8 cellular contexts compared by ENCODE assay signal in the genomic region with DNA sequence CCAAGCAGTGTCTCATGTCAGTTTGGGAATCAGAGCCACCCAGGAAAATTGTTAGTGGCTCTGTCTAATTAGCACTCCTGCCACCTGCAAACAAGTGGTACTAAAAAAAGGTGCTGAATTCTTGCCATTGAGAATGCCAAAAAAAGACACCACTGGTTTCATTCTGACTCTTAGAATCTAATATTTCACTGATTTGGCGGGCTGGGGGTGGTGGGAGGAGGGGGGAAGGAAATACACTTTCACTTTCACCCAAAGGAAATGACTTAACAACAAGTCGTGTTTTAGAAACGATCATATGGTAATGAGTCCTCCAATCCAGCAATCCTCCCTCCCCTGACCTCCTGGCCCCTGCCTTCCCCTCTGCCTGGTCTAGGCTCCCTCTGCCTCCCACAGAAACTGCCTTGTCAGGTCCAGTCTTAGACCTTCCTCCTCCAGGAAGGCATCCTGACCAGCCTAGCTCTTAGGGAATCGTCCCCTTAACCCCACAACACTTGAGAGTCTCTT. TPM values are rescaled to one million over a fixed set of nuclear protein-coding genes. Genes with fewer than 3 reads are reported as not detected.
DNase-seq lines count a peak whose midpoint lies in the region; ATAC-seq and TF ChIP-seq lines count a peak whose summit lies in the region.

No MANE protein-coding gene starts in this region.

- peaks cover 31% of the 10 kb centered on the region for H3K4me1 Mint-ChIP-seq in activated CD8-positive, alpha-beta T cell treated with anti-CD3 and anti-CD28 coated beads, Interleukin-2, amount 10 ng/mL, durations not matched to agents 7 days and 5 days (ENCODE audit: low read depth)
- peaks cover 9 to 10% of the 10 kb centered on the region in 2 experiments for H3K4me1 Mint-ChIP-seq in H9

- peaks cover 32% of the 10 kb centered on the region for H3K27me3 Mint-ChIP-seq in activated CD8-positive, alpha-beta T cell treated with anti-CD3 and anti-CD28 coated beads, Interleukin-2, amount 10 ng/mL, durations not matched to agents 7 days and 5 days (ENCODE audit: low read depth)
- peaks cover 53% of the 10 kb centered on the region for H3K27me3 Mint-ChIP-seq in H9 (ENCODE audit: low read depth)

- no peak overlapping the region for H2BK5ac ChIP-seq in mesenchymal stem cell (ENCODE audit: low read depth, low read length, poor library complexity, severe bottlenecking)
- H2BK5ac ChIP-seq in H9 (ENCODE audit: insufficient read length, low read length): no peak overlapping the region

- H2BK15ac ChIP-seq in mesenchymal stem cell (ENCODE audit: low read depth, poor library complexity, severe bottlenecking): no peak overlapping the region
- H2BK15ac ChIP-seq in H9 (ENCODE audit: low read depth, low read length): no peak overlapping the region

- H2AFZ ChIP-seq in mesenchymal stem cell (ENCODE audit: low read depth, low read length): no peak overlapping the region
- no peak overlapping the region for H2AFZ ChIP-seq in H9 (ENCODE audit: low read length)

- no peak overlapping the region for H4K5ac ChIP-seq in H9 (ENCODE audit: insufficient read length, low read depth, low read length)

- H3K79me1 ChIP-seq in mesenchymal stem cell (replicated peaks; ENCODE audit: low read length, poor library complexity, severe bottlenecking): no peaks in the 10 kb centered on the region
- no peaks in the 10 kb centered on the region for H3K79me1 ChIP-seq in H9 (ENCODE audit: insufficient read depth, low read depth, low read length, poor library complexity, severe bottlenecking)

- 33% methylated on average over 3 of the region's 4 CpGs for WGBS in mesenchymal stem cell
- WGBS in H9 (ENCODE audit: extremely low coverage, insufficient read length, low lambda C conversion rate): no CpG with 5 or more reads among the region's 4 CpGs

- H3K4ac ChIP-seq in mesenchymal stem cell (ENCODE audit: low read depth in 1 of 2, low read length in 2 of 2) (no peak overlapping the region), H9 (ENCODE audit: low read depth, low read length) (no peak overlapping the region)

- H2AK5ac ChIP-seq in mesenchymal stem cell (ENCODE audit: low read length, severe bottlenecking) (peak overlapping the region; percentile 1), H9 (ENCODE audit: insufficient read length, low read length) (no peak overlapping the region)

- no peak overlapping the region for H2BK20ac ChIP-seq in H9 (ENCODE audit: low read depth, low read length, poor library complexity, severe bottlenecking)

- peak overlapping the region; percentile 76 for H3K4me2 ChIP-seq in BLaER1
- H3K4me2 ChIP-seq in mesenchymal stem cell (ENCODE audit: low read length, poor library complexity, severe bottlenecking): peak overlapping the region; percentile 40
- H3K4me2 ChIP-seq in H9 (ENCODE audit: insufficient read depth, insufficient read length, low read length): no peak overlapping the region

- H4K91ac ChIP-seq in mesenchymal stem cell (ENCODE audit: low read length) (no peak overlapping the region), H9 (ENCODE audit: insufficient read length, low read depth, low read length) (no peak overlapping the region)

- peak overlapping the region; percentile 56 for H3K4me3 Mint-ChIP-seq in activated CD8-positive, alpha-beta T cell treated with anti-CD3 and anti-CD28 coated beads, Interleukin-2, amount 10 ng/mL, durations not matched to agents 7 days and 5 days
- no peak overlapping the region for H3K4me3 Mint-ChIP-seq in H9

- no peak overlapping the region for H3T11ph ChIP-seq in H9 (ENCODE audit: low read length)

- no peaks in the 10 kb centered on the region for H3K36me3 ChIP-seq in BLaER1
- no peaks in the 10 kb centered on the region for H3K36me3 ChIP-seq in mesenchymal stem cell (ENCODE audit: control insufficient read depth in 1 of 2, insufficient read depth in 2 of 2, low read depth in 1 of 2, low read length in 2 of 2)
- no peaks in the 10 kb centered on the region for H3K36me3 ChIP-seq in WERI-Rb-1

- H3K79me2 ChIP-seq in H9 (ENCODE audit: insufficient read depth, low read length): no peaks in the 10 kb centered on the region

- H3K9me3 ChIP-seq in BLaER1: no peaks in the 10 kb centered on the region
- no peaks in the 10 kb centered on the region for H3K9me3 ChIP-seq in mesenchymal stem cell (ENCODE audit: control insufficient read depth, low read length)
- H3K9me3 ChIP-seq in H9 (ENCODE audit: control insufficient read depth, low read depth, low read length): no peaks in the 10 kb centered on the region
- H3K9me3 ChIP-seq in WERI-Rb-1 (ENCODE audit: severe bottlenecking): peaks cover 3% of the 10 kb centered on the region

- POLR2A ChIA-PET in activated CD8-positive, alpha-beta T cell treated with anti-CD3 and anti-CD28 coated beads, Interleukin-2, amount 10 ng/mL, durations not matched to agents 7 days and 5 days (lab: Charles Lee): no interaction called here

- peak overlapping the region; percentile 47; the same call in 1 of the 2 replicates for H3K27ac ChIP-seq in BLaER1
- H3K27ac ChIP-seq in mesenchymal stem cell (ENCODE audit: low read length, poor library complexity, severe bottlenecking): no peak overlapping the region
- no peak overlapping the region for H3K27ac ChIP-seq in H9 (ENCODE audit: insufficient read length, low read depth, low read length)
- H3K27ac ChIP-seq in WERI-Rb-1: no peak overlapping the region

- peaks cover 4% of the 10 kb centered on the region for H3K36me3 Mint-ChIP-seq in activated CD8-positive, alpha-beta T cell treated with anti-CD3 and anti-CD28 coated beads, Interleukin-2, amount 10 ng/mL, durations not matched to agents 7 days and 5 days (ENCODE audit: low read depth)
- H3K36me3 Mint-ChIP-seq in H9 (ENCODE audit: insufficient read depth in 1 of 3, low read depth in 3 of 3): no peaks in the 10 kb centered on the region; a peak in 1 of 7 replicates

- H3K4me1 ChIP-seq in BLaER1: peaks cover 29% of the 10 kb centered on the region
- H3K4me1 ChIP-seq in mesenchymal stem cell (ENCODE audit: control insufficient read depth, insufficient read depth, low read depth, low read length): peaks cover 10% of the 10 kb centered on the region
- H3K4me1 ChIP-seq in H9 (ENCODE audit: insufficient read depth, low read length): no peaks in the 10 kb centered on the region; the same call in 1 of the 2 replicates

- H3K4me3 ChIP-seq in BLaER1: no peak overlapping the region
- H3K4me3 ChIP-seq in mesenchymal stem cell (ENCODE audit: insufficient read depth in 1 of 2, low read depth in 1 of 2, low read length in 2 of 2): no peak overlapping the region
- H3K4me3 ChIP-seq in WERI-Rb-1 (ENCODE audit: low read depth, low read length): no peak overlapping the region

- peaks cover 13% of the 10 kb centered on the region for H4K20me1 ChIP-seq in BLaER1
- no peaks in the 10 kb centered on the region for H4K20me1 ChIP-seq in H9 (ENCODE audit: control insufficient read depth, insufficient read depth, insufficient read length)

- H3K27ac Mint-ChIP-seq in activated CD8-positive, alpha-beta T cell treated with anti-CD3 and anti-CD28 coated beads, Interleukin-2, amount 10 ng/mL, durations not matched to agents 7 days and 5 days: peak overlapping the region; percentile 87
- H3K27ac Mint-ChIP-seq in H9: no peak overlapping the region

- H3K23ac ChIP-seq in mesenchymal stem cell (ENCODE audit: low read length in 2 of 2): no peak overlapping the region
- no peak overlapping the region for H3K23ac ChIP-seq in H9 (ENCODE audit: insufficient read length, low read depth, low read length)

- peak; percentile 70 for DNase-seq in activated CD8-positive, alpha-beta T cell treated with anti-CD3 and anti-CD28 coated beads, Interleukin-2, amount 10 ng/mL, durations not matched to agents 7 days and 5 days
- DNase-seq in mesenchymal stem cell (peak; percentile 22), H9 (no peak), WERI-Rb-1 (no peak)

- CTCF ChIA-PET in activated CD8-positive, alpha-beta T cell treated with anti-CD3 and anti-CD28 coated beads, Interleukin-2, amount 10 ng/mL, durations not matched to agents 7 days and 5 days (lab: Charles Lee): no interaction called here

- H3K27me3 ChIP-seq in BLaER1 (peaks cover 37% of the 10 kb centered on the region), mesenchymal stem cell (ENCODE audit: control insufficient read depth in 1 of 2, insufficient read depth in 1 of 2, low read length in 2 of 2) (peaks cover 0 to 3% of the 10 kb centered on the region in 2 experiments), H9 (ENCODE audit: insufficient read depth, low read length) (peaks cover 4% of the 10 kb centered on the region; the same call in 1 of the 2 replicates), WERI-Rb-1 (ENCODE audit: insufficient read depth, low read depth, severe bottlenecking) (no peaks in the 10 kb centered on the region)

- H3K14ac ChIP-seq in mesenchymal stem cell (ENCODE audit: low read length in 2 of 2) (peak overlapping the region in 1 of 2 experiments; percentile 83), H9 (ENCODE audit: insufficient read depth, low read length) (no peak overlapping the region)

- ATAC-seq in GM19452 (IDR thresholded peaks at IDR 0.05; ENCODE audit: unreplicated experiment): peak; percentile 39
- peak; percentile 34 for ATAC-seq in HG03575 (IDR thresholded peaks at IDR 0.05; ENCODE audit: extremely low read depth, insufficient number of reproducible peaks, low FRiP score, unreplicated experiment)
- ATAC-seq in activated CD8-positive, alpha-beta T cell treated with anti-CD3 and anti-CD28 coated beads, Interleukin-2, amount 10 ng/mL, durations not matched to agents 7 days and 5 days: peak; percentile 47
- ATAC-seq in GM18520 (IDR thresholded peaks at IDR 0.05; ENCODE audit: unreplicated experiment): no peak

- no peak overlapping the region for H3K56ac ChIP-seq in H9 (ENCODE audit: insufficient read length, low read depth, low read length)

- peak overlapping the region in 1 of 2 experiments; percentile 15 for H2BK12ac ChIP-seq in mesenchymal stem cell (ENCODE audit: low read length in 2 of 2)
- H2BK12ac ChIP-seq in H9 (ENCODE audit: insufficient read length, low read depth, low read length): no peak overlapping the region

- H4K8ac ChIP-seq in mesenchymal stem cell (ENCODE audit: low read length) (no peak overlapping the region), H9 (replicated peaks; ENCODE audit: insufficient read length, low read depth, low read length) (no peak overlapping the region)

- TF ChIP-seq CTCF in H9 (conservative IDR thresholded peaks at IDR 0.05) (no peak), WERI-Rb-1 (IDR thresholded peaks at IDR 0.05; ENCODE audit: low read depth, low read length) (no peak)

- peaks cover 3% of the 10 kb centered on the region for H3K23me2 ChIP-seq in H9 (ENCODE audit: insufficient read length, low read depth, low read length, poor library complexity, severe bottlenecking)

- H2BK120ac ChIP-seq in mesenchymal stem cell (ENCODE audit: low read depth, low read length): no peak overlapping the region
- H2BK120ac ChIP-seq in H9 (ENCODE audit: low read depth, low read length, poor library complexity, severe bottlenecking): no peak overlapping the region

- peaks cover 3% of the 10 kb centered on the region for H3K9me3 Mint-ChIP-seq in activated CD8-positive, alpha-beta T cell treated with anti-CD3 and anti-CD28 coated beads, Interleukin-2, amount 10 ng/mL, durations not matched to agents 7 days and 5 days (ENCODE audit: insufficient read depth)
- H3K9me3 Mint-ChIP-seq in H9: no peaks in the 10 kb centered on the region

- H3K9ac ChIP-seq in BLaER1 (no peak overlapping the region), mesenchymal stem cell (ENCODE audit: low read length) (no peak overlapping the region), H9 (ENCODE audit: extremely low read depth, insufficient read length, low read length) (no peak overlapping the region)

- H3K18ac ChIP-seq in mesenchymal stem cell (ENCODE audit: low read depth in 1 of 2, low read length in 2 of 2) (no peak overlapping the region), H9 (ENCODE audit: insufficient read length, low read depth, low read length) (no peak overlapping the region)

RNA-seq across cellular contexts. Expression of gene KLHL29, which starts 4.4 kb away (rescaled TPM):
- total RNA-seq in activated CD8-positive, alpha-beta T cell treated with anti-CD3 and anti-CD28 coated beads, Interleukin-2, amount 10 ng/mL, durations not matched to agents 7 days and 5 days: 1 to 10 TPM; 4.1 to 4.4 TPM
- polyA plus RNA-seq in mesenchymal stem cell (2013, experiment 1 of 2): 11.5 TPM
- 11.2 TPM for polyA plus RNA-seq in mesenchymal stem cell (2013, experiment 2 of 2)
- 2.1 and 2.4 TPM in 2 replicates for total RNA-seq in H9 (2021)

Comparison
In these comparisons a context has a peak if more than half of its experiments do, and no peak if none do; other contexts are left out.
1. DNase-seq: peak in activated CD8-positive, alpha-beta T cell treated with anti-CD3 and anti-CD28 coated beads, Interleukin-2, amount 10 ng/mL, durations not matched to agents 7 days and 5 days (single experiment) and mesenchymal stem cell (single experiment); none in H9 (single experiment) and WERI-Rb-1 (single experiment).